In genomic region chrX:40644175-40644574, GRCh38 we compare ENCODE assay signal across 10 cellular contexts. TPM values are rescaled to one million over a fixed set of nuclear protein-coding genes. Genes with fewer than 3 reads are reported as not detected.
DNase-seq lines count a peak whose midpoint lies in the region; ATAC-seq and TF ChIP-seq lines count a peak whose summit lies in the region.
"Had no signal": no experiment of that assay in that cellular context is flagged by ENCODE, and none has a peak within 500 bp of the region (broad histone marks: within the 10 kb centered on the region; RNA-seq: fewer than 3 reads in every experiment).

No MANE protein-coding gene starts in this region.

- no peaks in the 10 kb centered on the region for H3K9me3 Mint-ChIP-seq in activated T-cell treated with anti-CD3 and anti-CD28 coated beads, Interleukin-2, amount 50 U/mL, for 72 hours

- H3K27me3 ChIP-seq in adipocyte (replicated peaks; ENCODE audit: control insufficient read depth, insufficient read depth, low read length) = no peaks in the 10 kb centered on the region
- H3K27me3 ChIP-seq in upper lobe of right lung = no peaks in the 10 kb centered on the region

- H3K4me1 ChIP-seq in adipocyte (ENCODE audit: control insufficient read depth, insufficient read depth, low read length) (peaks cover 26% of the 10 kb centered on the region), upper lobe of right lung (peaks cover 16% of the 10 kb centered on the region)

- peak overlapping the region; percentile 71 for H3K27ac ChIP-seq in upper lobe of right lung

- H3K27me3 Mint-ChIP-seq in activated T-cell treated with anti-CD3 and anti-CD28 coated beads, Interleukin-2, amount 50 U/mL, for 72 hours (ENCODE audit: low read depth) = no peaks in the 10 kb centered on the region

- H3K4me3 ChIP-seq in adipocyte (ENCODE audit: low read length) (peak overlapping the region; percentile 82), upper lobe of right lung (peak overlapping the region; percentile 48)

- peaks cover 34% of the 10 kb centered on the region for H3K4me1 Mint-ChIP-seq in activated T-cell treated with anti-CD3 and anti-CD28 coated beads, Interleukin-2, amount 50 U/mL, for 72 hours (ENCODE audit: low read depth)

- H3K4me3 Mint-ChIP-seq in activated T-cell treated with anti-CD3 and anti-CD28 coated beads, Interleukin-2, amount 50 U/mL, for 72 hours = peak overlapping the region; percentile 55 to 90

- H3K9me3 ChIP-seq in adipocyte (ENCODE audit: control insufficient read depth, low read length) (no peaks in the 10 kb centered on the region), upper lobe of right lung (no peaks in the 10 kb centered on the region)

- H3K36me3 Mint-ChIP-seq in activated T-cell treated with anti-CD3 and anti-CD28 coated beads, Interleukin-2, amount 50 U/mL, for 72 hours (ENCODE audit: insufficient read depth in 2 of 2) = peaks cover 11 to 14% of the 10 kb centered on the region in 2 donors

- ATAC-seq in activated T-cell treated with anti-CD3 and anti-CD28 coated beads, Interleukin-2, amount 50 U/mL, for 72 hours (replicated peaks in 1 of 2) = no peak
- ATAC-seq in upper lobe of right lung (peak; percentile 53), GM18511 (IDR thresholded peaks at IDR 0.05; ENCODE audit: unreplicated experiment) (no peak), GM19328 (IDR thresholded peaks at IDR 0.05; ENCODE audit: unreplicated experiment) (no peak), GM18867 (IDR thresholded peaks at IDR 0.05; ENCODE audit: unreplicated experiment) (no peak)

- H3K36me3 ChIP-seq in adipocyte (ENCODE audit: control insufficient read depth, insufficient read depth, low read length, severe bottlenecking) = peaks cover 3% of the 10 kb centered on the region
- no peaks in the 10 kb centered on the region for H3K36me3 ChIP-seq in upper lobe of right lung

- DNase-seq in activated T-cell treated with anti-CD3 and anti-CD28 coated beads, Interleukin-2, amount 50 U/mL, for 72 hours = no peak
- DNase-seq in activated T-cell treated with anti-CD3 and anti-CD28 coated beads, Interleukin-2, amount 50 U/mL, for 1 hour = no peak
- DNase-seq in adipocyte (ENCODE audit: low read depth) (peak; percentile 61), kidney glomerular epithelial cell (lab: John Stamatoyannopoulos, UW) (peak; percentile 7), upper lobe of right lung (no peak)
- DNase-seq: SHP77 had no signal

- peak overlapping the region; percentile 79 for H3K27ac Mint-ChIP-seq in activated T-cell treated with anti-CD3 and anti-CD28 coated beads, Interleukin-2, amount 50 U/mL, for 72 hours

- H3K9ac ChIP-seq in adipocyte (ENCODE audit: low read length) = peak overlapping the region; percentile 80

- no peak for TF ChIP-seq CTCF in upper lobe of right lung (IDR thresholded peaks at IDR 0.05)

- intact Hi-C loops in upper lobe of right lung (cut with DNase I) = no loop called here

RNA-seq across cellular contexts. Expression of gene CXorf38, which starts 3.2 kb away (rescaled TPM):
- total RNA-seq in activated T-cell treated with anti-CD3 and anti-CD28 coated beads, Interleukin-2, amount 50 U/mL, for 72 hours = 10 to 100 TPM; 25.0 to 33.3 TPM
- 14.1 TPM for total RNA-seq in upper lobe of right lung

RNA-seq across cellular contexts. Expression of gene MPC1L, which starts 20.9 kb away (rescaled TPM):
- not detected for total RNA-seq in activated T-cell treated with anti-CD3 and anti-CD28 coated beads, Interleukin-2, amount 50 U/mL, for 72 hours
- not detected for total RNA-seq in upper lobe of right lung
- total RNA-seq: left cardiac atrium had no signal

Comparison
In these comparisons a context has a peak if more than half of its experiments do, and no peak if none do; other contexts are left out.
1. DNase-seq: peak in adipocyte (single experiment) and kidney glomerular epithelial cell (single experiment); none in activated T-cell treated with anti-CD3 and anti-CD28 coated beads, Interleukin-2, amount 50 U/mL, for 72 hours (0 of 2), activated T-cell treated with anti-CD3 and anti-CD28 coated beads, Interleukin-2, amount 50 U/mL, for 1 hour (single experiment) and upper lobe of right lung (single experiment).